Comparison of ENCODE assay signal across 8 cellular contexts in genomic region chr22:29480512-29481264, GRCh38. TPM values are rescaled to one million over a fixed set of nuclear protein-coding genes. Genes with fewer than 3 reads are reported as not detected.
DNase-seq lines count a peak whose midpoint lies in the region; ATAC-seq and TF ChIP-seq lines count a peak whose summit lies in the region.

No MANE protein-coding gene starts in this region.

- peak; percentile 65 for DNase-seq in GDM1 (lab: John Stamatoyannopoulos, UW)
- peak; percentile 12 for DNase-seq in T-helper 9 cell
- peak; percentile 60 for DNase-seq in myocyte (ENCODE audit: low read depth)
- DNase-seq in thyroid gland = peak; percentile 6 to 10
- no peak for DNase-seq in OCI-LY7 (ENCODE audit: low spot score)
- no peak for DNase-seq in PC-3
- DNase-seq in SW 1271 (lab: John Stamatoyannopoulos, UW) = no peak

- no peak overlapping the region for H3K4me2 ChIP-seq in OCI-LY7 (ENCODE audit: low read length)
- H3K4me2 ChIP-seq in PC-3 (ENCODE audit: low read length) = no peak overlapping the region

- H3K9ac ChIP-seq in PC-3 (ENCODE audit: low read length) = no peak overlapping the region

- H3K9me3 ChIP-seq in ectodermal cell (ENCODE audit: control insufficient read depth, low read length) (no peaks in the 10 kb centered on the region), thyroid gland (no peaks in the 10 kb centered on the region), OCI-LY7 (ENCODE audit: low read length) (no peaks in the 10 kb centered on the region), PC-3 (ENCODE audit: low read length) (no peaks in the 10 kb centered on the region)

- H2AFZ ChIP-seq in OCI-LY7 (ENCODE audit: low read length) (no peak overlapping the region), PC-3 (ENCODE audit: low read length) (no peak overlapping the region)

- H3K27ac ChIP-seq in ectodermal cell (ENCODE audit: insufficient read depth, low read depth, low read length, poor library complexity, severe bottlenecking) = no peak overlapping the region
- no peak overlapping the region for H3K27ac ChIP-seq in thyroid gland
- H3K27ac ChIP-seq in OCI-LY7 (ENCODE audit: low read depth, low read length, poor library complexity, severe bottlenecking) = no peak overlapping the region
- no peak overlapping the region for H3K27ac ChIP-seq in PC-3 (ENCODE audit: low read length)

- no peaks in the 10 kb centered on the region for H4K20me1 ChIP-seq in OCI-LY7 (ENCODE audit: insufficient read depth, low read length)
- H4K20me1 ChIP-seq in PC-3 (ENCODE audit: low read length) = no peaks in the 10 kb centered on the region

- H3K4me3 ChIP-seq in ectodermal cell (ENCODE audit: insufficient read depth, low read depth, low read length) = peak overlapping the region; percentile 33
- H3K4me3 ChIP-seq in thyroid gland (replicated peaks in 1 of 3) = no peak overlapping the region
- no peak overlapping the region for H3K4me3 ChIP-seq in OCI-LY7 (ENCODE audit: low read depth, low read length, poor library complexity, severe bottlenecking)
- H3K4me3 ChIP-seq in PC-3 (ENCODE audit: low read length) = no peak overlapping the region

- TF ChIP-seq POLR2A in thyroid gland (IDR thresholded peaks at IDR 0.05) = no peak

- H3K79me2 ChIP-seq in OCI-LY7 (ENCODE audit: insufficient read depth, low read depth, low read length) = no peaks in the 10 kb centered on the region
- H3K79me2 ChIP-seq in PC-3 (ENCODE audit: low read length) = no peaks in the 10 kb centered on the region

- WGBS in ectodermal cell, 2 experiments = 6 to 7% methylated on average over 107 of the region's 107 CpGs
- 0% methylated on average over 2 of the region's 107 CpGs; no CpG with 5 or more reads in 1 of the 2 donors for WGBS in thyroid gland, 2 donors

- intact Hi-C loops in thyroid gland (cut with DNase I) (no loop called here), OCI-LY7 (cut with micrococcal nuclease; ENCODE audit: unreplicated experiment) (no loop called here), PC-3 (cut with micrococcal nuclease) (no loop called here)

- ATAC-seq in PC-3 = no peak

- no TSS peak for BruUV-seq in OCI-LY7 (replicated peaks; lab: Mats Ljungman, UMichigan)
- BruUV-seq in PC-3 (replicated peaks; lab: Mats Ljungman, UMichigan) = no TSS peak

- no peak for TF ChIP-seq CTCF in thyroid gland (IDR thresholded peaks at IDR 0.05)
- TF ChIP-seq CTCF in OCI-LY7 (conservative IDR thresholded peaks at IDR 0.05; ENCODE audit: low read length) = no peak
- TF ChIP-seq CTCF in PC-3 (conservative IDR thresholded peaks at IDR 0.05; ENCODE audit: low read depth, low read length) = no peak

- H3F3A ChIP-seq in PC-3 (ENCODE audit: low read length, unreplicated experiment) = no peaks in the 10 kb centered on the region

- no peaks in the 10 kb centered on the region for H3K9me2 ChIP-seq in OCI-LY7 (ENCODE audit: insufficient read depth, low read length)
- no peaks in the 10 kb centered on the region for H3K9me2 ChIP-seq in PC-3 (replicated peaks; ENCODE audit: low read length)

- POLR2A ChIA-PET in OCI-LY7 (lab: Charles Lee) = no interaction called here
- POLR2A ChIA-PET in PC-3 (lab: Charles Lee; ENCODE audit: unreplicated experiment) = no interaction called here

- peaks cover 66% of the 10 kb centered on the region for H3K27me3 ChIP-seq in ectodermal cell (ENCODE audit: control insufficient read depth, insufficient read depth, low read length, poor library complexity, severe bottlenecking)
- peaks cover 17% of the 10 kb centered on the region for H3K27me3 ChIP-seq in thyroid gland
- H3K27me3 ChIP-seq in PC-3 (ENCODE audit: low read length) = 0 out of 2 replicates have a peak, but pooled peaks cover 3% of the 10 kb centered on the region

- H3K36me3 ChIP-seq in ectodermal cell (ENCODE audit: control insufficient read depth, insufficient read depth, low read length) (no peaks in the 10 kb centered on the region), thyroid gland (no peaks in the 10 kb centered on the region), OCI-LY7 (ENCODE audit: insufficient read depth, low read length) (no peaks in the 10 kb centered on the region), PC-3 (ENCODE audit: low read depth, low read length) (no peaks in the 10 kb centered on the region)

- CTCF ChIA-PET in OCI-LY7 (lab: Charles Lee; ENCODE audit: unreplicated experiment) = no interaction called here
- CTCF ChIA-PET in PC-3 (lab: Charles Lee) = no interaction called here

- H3K4me1 ChIP-seq in ectodermal cell (ENCODE audit: control insufficient read depth, insufficient read depth, low read length) (peaks cover 23% of the 10 kb centered on the region), thyroid gland (peaks cover 5 to 13% of the 10 kb centered on the region in 2 donors), OCI-LY7 (ENCODE audit: insufficient read depth, low read length, poor library complexity, severe bottlenecking) (peaks cover 10% of the 10 kb centered on the region), PC-3 (ENCODE audit: insufficient read depth, low read length) (no peaks in the 10 kb centered on the region)

RNA-seq across cellular contexts. Expression of gene NEFH, which starts 0.7 kb away (rescaled TPM):
- polyA plus RNA-seq in ectodermal cell (2013, experiment 1 of 4) = 1.2 TPM
- polyA plus RNA-seq in ectodermal cell (2013, experiment 2 of 4) = 1.3 TPM
- 1.7 TPM for polyA plus RNA-seq in ectodermal cell (2013, experiment 3 of 4)
- 1.8 TPM for polyA plus RNA-seq in ectodermal cell (2013, experiment 4 of 4)
- 1.8 and 2.0 TPM in 2 replicates for total RNA-seq in myocyte
- polyA plus RNA-seq in myocyte (2012) = 4.2 TPM
- total RNA-seq in thyroid gland = under 1 TPM in 3 of 4 donors, not detected in 1; 0.27 to 0.44 (median 0.33) TPM
- total RNA-seq in OCI-LY7 (2014; rRNA removed; shearing (Covaris generic)) = not detected in 2 replicates
- total RNA-seq in OCI-LY7 (2022) = not detected in 2 replicates
- 0.29 TPM in 1 of 2 replicates, not detected in the other for total RNA-seq in PC-3 (2014; rRNA removed)

RNA-seq across cellular contexts. Expression of gene RFPL1, which starts 42.3 kb away (rescaled TPM):
- polyA plus RNA-seq in ectodermal cell (2013, experiment 1 of 4) = not detected
- polyA plus RNA-seq in ectodermal cell (2013, experiment 2 of 4) = not detected
- polyA plus RNA-seq in ectodermal cell (2013, experiment 3 of 4) = not detected
- polyA plus RNA-seq in ectodermal cell (2013, experiment 4 of 4) = not detected
- total RNA-seq in myocyte = not detected in 2 replicates
- polyA plus RNA-seq in myocyte (2012) = 0.38 TPM
- not detected for total RNA-seq in thyroid gland
- not detected in 2 replicates for total RNA-seq in OCI-LY7 (2014; rRNA removed; shearing (Covaris generic))
- not detected in 2 replicates for total RNA-seq in OCI-LY7 (2022)
- total RNA-seq in PC-3 (2014; rRNA removed) = not detected in 2 replicates

Comparison
In these comparisons a context has a peak if more than half of its experiments do, and no peak if none do; other contexts are left out.
1. DNase-seq: peak in GDM1 (single experiment), T-helper 9 cell (single experiment), myocyte (single experiment) and thyroid gland (2 of 2); none in OCI-LY7 (single experiment), PC-3 (single experiment) and SW 1271 (0 of 2).